In the genomic region with DNA sequence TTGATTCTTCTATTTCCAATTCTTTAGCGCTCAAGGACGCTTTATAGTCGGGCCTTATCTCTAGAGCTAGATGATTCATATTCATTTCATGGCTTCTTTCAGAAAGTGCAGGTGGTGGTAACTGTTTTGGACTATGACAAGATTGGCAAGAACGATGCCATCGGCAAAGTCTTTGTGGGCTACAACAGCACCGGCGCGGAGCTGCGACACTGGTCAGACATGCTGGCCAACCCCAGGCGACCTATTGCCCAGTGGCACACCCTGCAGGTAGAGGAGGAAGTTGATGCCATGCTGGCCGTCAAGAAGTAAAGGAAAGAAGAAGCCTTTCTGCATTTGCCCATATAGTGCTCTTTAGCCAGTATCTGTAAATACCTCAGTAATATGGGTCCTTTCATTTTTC, we compare ENCODE assay signal across 17 cellular contexts.
"Had no signal": no experiment of that assay in that cellular context is flagged by ENCODE, and none has a peak within 500 bp of the region (broad histone marks: within the 10 kb centered on the region; RNA-seq: fewer than 3 reads in every experiment).

No MANE protein-coding gene starts in this region.

- ATAC-seq: esophagus mucosa, heart left ventricle, sciatic nerve had no signal

- H3K9me3 Mint-ChIP-seq: nephron had no signal

- H3K4me1 Mint-ChIP-seq: naive B cell had no signal

- H3K27ac ChIP-seq: heart left ventricle, skin epidermis, thyroid gland, upper lobe of left lung had no signal

- H3K27me3 Mint-ChIP-seq: naive B cell had no signal

- FAIRE-seq: endometrium, frontal cortex had no signal

- H3K27ac Mint-ChIP-seq: naive B cell had no signal

- DNase-seq: cortex of kidney; effector memory CD4-positive, alpha-beta T cell; heart left ventricle; hippocampal formation; mesendoderm; naive B cell; stimulated activated CD4-positive, alpha-beta T cell treated with anti-CD3 and anti-CD28 coated beads, Interleukin-12 subunit alpha, Interleukin-12 subunit beta, amount 100 ng/mL, for 4 hours; stimulated activated naive CD4-positive, alpha-beta T cell treated with Interleukin-2 at 50 U/mL for 16 hours; thyroid gland; uterus had no signal

- H3K36me3 Mint-ChIP-seq: naive B cell had no signal

- H3K4me3 Mint-ChIP-seq: naive B cell, nephron had no signal
